Comparison of ENCODE assay signal across 16 cellular contexts in genomic region chr19:904545-904944, GRCh38. TPM values are rescaled to one million over a fixed set of nuclear protein-coding genes. Genes with fewer than 3 reads are reported as not detected.
"Had no signal": no experiment of that assay in that cellular context is flagged by ENCODE, and none has a peak within 500 bp of the region (broad histone marks: within the 10 kb centered on the region; RNA-seq: fewer than 3 reads in every experiment).

No MANE protein-coding gene starts in this region.

- H3K9me3 Mint-ChIP-seq: activated T-cell treated with anti-CD3 and anti-CD28 coated beads, Interleukin-2, amount 50 U/mL, for 4 hours; immature natural killer cell; natural killer cell treated with Interleukin-12 subunit alpha and Interleukin-12 subunit beta and Interleukin-15 and Interleukin-18, amount 100 ng/mL, for 72 hours had no signal

- DNase-seq: activated CD4-positive, alpha-beta T cell treated with anti-CD3 and anti-CD28 coated beads for 36 hours; activated T-cell treated with anti-CD3 and anti-CD28 coated beads, Interleukin-2, amount 50 U/mL, for 4 hours; immature natural killer cell; lower lobe of right lung; sigmoid colon; stimulated activated CD4-positive, alpha-beta T cell treated with anti-CD3 and anti-CD28 coated beads, Interleukin-2, amount 100 ng/mL, for 24 hours; stimulated activated naive CD4-positive, alpha-beta T cell; substantia nigra; T-helper 9 cell; transverse colon had no signal

- ATAC-seq: activated CD4-positive, alpha-beta T cell treated with anti-CD3 and anti-CD28 coated beads for 36 hours; activated T-cell treated with anti-CD3 and anti-CD28 coated beads, Interleukin-2, amount 50 U/mL, for 4 hours; lower lobe of right lung; natural killer cell treated with Interleukin-12 subunit alpha and Interleukin-12 subunit beta and Interleukin-15 and Interleukin-18, amount 100 ng/mL, for 72 hours had no signal

- H3K36me3 Mint-ChIP-seq: immature natural killer cell; natural killer cell treated with Interleukin-12 subunit alpha and Interleukin-12 subunit beta and Interleukin-15 and Interleukin-18, amount 100 ng/mL, for 72 hours had no signal

- H3K4me3 Mint-ChIP-seq: activated CD4-positive, alpha-beta T cell treated with anti-CD3 and anti-CD28 coated beads for 36 hours; activated T-cell treated with anti-CD3 and anti-CD28 coated beads, Interleukin-2, amount 50 U/mL, for 4 hours; immature natural killer cell; natural killer cell treated with Interleukin-12 subunit alpha and Interleukin-12 subunit beta and Interleukin-15 and Interleukin-18, amount 100 ng/mL, for 72 hours had no signal

- H3K27ac Mint-ChIP-seq: activated CD4-positive, alpha-beta T cell treated with anti-CD3 and anti-CD28 coated beads for 36 hours; immature natural killer cell; natural killer cell treated with Interleukin-12 subunit alpha and Interleukin-12 subunit beta and Interleukin-15 and Interleukin-18, amount 100 ng/mL, for 72 hours had no signal

- H3K27me3 Mint-ChIP-seq: activated CD4-positive, alpha-beta T cell treated with anti-CD3 and anti-CD28 coated beads for 36 hours; natural killer cell treated with Interleukin-12 subunit alpha and Interleukin-12 subunit beta and Interleukin-15 and Interleukin-18, amount 100 ng/mL, for 72 hours had no signal

RNA-seq across cellular contexts. Expression of gene RNU6-9, which starts 11.3 kb away (rescaled TPM):
- total RNA-seq: activated CD4-positive, alpha-beta T cell treated with anti-CD3 and anti-CD28 coated beads for 36 hours; activated T-cell treated with anti-CD3 and anti-CD28 coated beads, Interleukin-2, amount 50 U/mL, for 4 hours; dermis microvascular lymphatic vessel endothelial cell; lower lobe of right lung; mononuclear cell; natural killer cell treated with Interleukin-12 subunit alpha and Interleukin-12 subunit beta and Interleukin-15 and Interleukin-18, amount 100 ng/mL, for 72 hours; osteoblast; pulmonary artery endothelial cell; sigmoid colon; transverse colon had no signal
- polyA plus RNA-seq: esophagus, immature natural killer cell, sigmoid colon had no signal

RNA-seq across cellular contexts. Expression of gene KISS1R, which starts 12.6 kb away (rescaled TPM):
- total RNA-seq: dermis microvascular lymphatic vessel endothelial cell, lower lobe of right lung, osteoblast, pulmonary artery endothelial cell, sigmoid colon, transverse colon had no signal
- polyA plus RNA-seq: immature natural killer cell had no signal
